Comparison of ENCODE assay signal across 2 cellular contexts in the genomic region with DNA sequence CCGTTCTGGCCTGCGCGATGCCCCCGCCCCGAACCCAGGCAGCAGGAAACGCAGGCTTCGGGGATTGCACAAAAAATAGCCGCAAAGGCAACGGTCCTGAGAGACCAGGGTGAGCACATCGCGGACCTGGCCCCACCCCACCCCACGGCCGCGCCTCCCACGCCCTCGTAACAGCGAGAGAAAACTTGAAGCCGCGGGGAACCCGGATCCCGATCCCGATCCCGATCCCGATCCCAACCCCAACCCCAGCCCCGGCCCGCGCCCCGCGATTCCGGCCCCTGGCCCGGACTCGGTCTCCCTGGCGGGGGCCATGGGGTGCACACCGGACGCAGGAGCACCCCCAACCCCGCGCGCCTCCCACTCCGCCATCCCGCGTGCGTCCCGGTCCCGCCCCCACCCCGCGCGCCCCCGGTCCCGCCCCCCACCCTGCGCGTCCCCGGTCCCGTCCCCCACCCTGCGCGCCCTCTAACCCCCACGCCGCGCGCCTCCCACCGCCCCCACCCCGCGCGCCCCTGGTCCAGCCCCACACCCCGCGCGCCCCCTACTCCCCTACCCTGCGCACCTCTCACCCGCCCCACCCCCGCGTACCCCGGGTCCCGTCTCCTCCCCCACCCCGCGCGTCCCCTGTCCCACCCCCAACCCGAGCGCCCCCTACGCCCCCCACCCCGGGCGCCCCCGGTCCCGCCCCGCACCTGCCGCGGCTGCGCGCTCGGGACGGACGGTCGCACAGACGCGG.
TF ChIP-seq lines count a peak whose summit lies in the region.

No MANE protein-coding gene starts in this region.

TF ChIP-seq in WTC11, 78 proteins besides CTCF, POLR2A, EP300 and RAD21:
- TF ChIP-seq ZNF317 (CRISPR knock-in tag; IDR thresholded peaks at IDR 0.05; ENCODE audit: borderline replicate concordance, low read depth) (0 out of 2 replicates have a peak, but pooled peaks have one; percentile 6), MYBL2 (CRISPR knock-in tag; IDR thresholded peaks at IDR 0.05) (no peak), GABPB1 (CRISPR knock-in tag; IDR thresholded peaks at IDR 0.05) (no peak)
- TF ChIP-seq, protein P1, sequence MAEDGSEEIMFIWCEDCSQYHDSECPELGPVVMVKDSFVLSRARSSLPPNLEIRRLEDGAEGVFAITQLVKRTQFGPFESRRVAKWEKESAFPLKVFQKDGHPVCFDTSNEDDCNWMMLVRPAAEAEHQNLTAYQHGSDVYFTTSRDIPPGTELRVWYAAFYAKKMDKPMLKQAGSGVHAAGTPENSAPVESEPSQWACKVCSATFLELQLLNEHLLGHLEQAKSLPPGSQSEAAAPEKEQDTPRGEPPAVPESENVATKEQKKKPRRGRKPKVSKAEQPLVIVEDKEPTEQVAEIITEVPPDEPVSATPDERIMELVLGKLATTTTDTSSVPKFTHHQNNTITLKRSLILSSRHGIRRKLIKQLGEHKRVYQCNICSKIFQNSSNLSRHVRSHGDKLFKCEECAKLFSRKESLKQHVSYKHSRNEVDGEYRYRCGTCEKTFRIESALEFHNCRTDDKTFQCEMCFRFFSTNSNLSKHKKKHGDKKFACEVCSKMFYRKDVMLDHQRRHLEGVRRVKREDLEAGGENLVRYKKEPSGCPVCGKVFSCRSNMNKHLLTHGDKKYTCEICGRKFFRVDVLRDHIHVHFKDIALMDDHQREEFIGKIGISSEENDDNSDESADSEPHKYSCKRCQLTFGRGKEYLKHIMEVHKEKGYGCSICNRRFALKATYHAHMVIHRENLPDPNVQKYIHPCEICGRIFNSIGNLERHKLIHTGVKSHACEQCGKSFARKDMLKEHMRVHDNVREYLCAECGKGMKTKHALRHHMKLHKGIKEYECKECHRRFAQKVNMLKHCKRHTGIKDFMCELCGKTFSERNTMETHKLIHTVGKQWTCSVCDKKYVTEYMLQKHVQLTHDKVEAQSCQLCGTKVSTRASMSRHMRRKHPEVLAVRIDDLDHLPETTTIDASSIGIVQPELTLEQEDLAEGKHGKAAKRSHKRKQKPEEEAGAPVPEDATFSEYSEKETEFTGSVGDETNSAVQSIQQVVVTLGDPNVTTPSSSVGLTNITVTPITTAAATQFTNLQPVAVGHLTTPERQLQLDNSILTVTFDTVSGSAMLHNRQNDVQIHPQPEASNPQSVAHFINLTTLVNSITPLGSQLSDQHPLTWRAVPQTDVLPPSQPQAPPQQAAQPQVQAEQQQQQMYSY (CRISPR knock-in tag; IDR thresholded peaks at IDR 0.05) = 0 out of 2 replicates have a peak, but pooled peaks have one; percentile 18
- TF ChIP-seq, protein P2, sequence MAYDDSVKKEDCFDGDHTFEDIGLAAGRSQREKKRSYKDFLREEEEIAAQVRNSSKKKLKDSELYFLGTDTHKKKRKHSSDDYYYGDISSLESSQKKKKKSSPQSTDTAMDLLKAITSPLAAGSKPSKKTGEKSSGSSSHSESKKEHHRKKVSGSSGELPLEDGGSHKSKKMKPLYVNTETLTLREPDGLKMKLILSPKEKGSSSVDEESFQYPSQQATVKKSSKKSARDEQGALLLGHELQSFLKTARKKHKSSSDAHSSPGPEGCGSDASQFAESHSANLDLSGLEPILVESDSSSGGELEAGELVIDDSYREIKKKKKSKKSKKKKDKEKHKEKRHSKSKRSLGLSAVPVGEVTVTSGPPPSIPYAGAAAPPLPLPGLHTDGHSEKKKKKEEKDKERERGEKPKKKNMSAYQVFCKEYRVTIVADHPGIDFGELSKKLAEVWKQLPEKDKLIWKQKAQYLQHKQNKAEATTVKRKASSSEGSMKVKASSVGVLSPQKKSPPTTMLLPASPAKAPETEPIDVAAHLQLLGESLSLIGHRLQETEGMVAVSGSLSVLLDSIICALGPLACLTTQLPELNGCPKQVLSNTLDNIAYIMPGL (CRISPR knock-in tag; IDR thresholded peaks at IDR 0.05) = peak; percentile 4; the same call in 1 of the 2 replicates

TF ChIP-seq in H1, 55 proteins besides CTCF, POLR2A, EP300 and RAD21:
- TF ChIP-seq RBBP5 (IDR thresholded peaks at IDR 0.05; ENCODE audit: borderline replicate concordance, low read depth, low read length) = 0 out of 2 replicates have a peak, but pooled peaks have one; percentile 1
- TF ChIP-seq CTBP2 (IDR thresholded peaks at IDR 0.05; ENCODE audit: borderline replicate concordance, insufficient read depth, insufficient read length, low read length) = no peak
